7 cellular contexts compared by ENCODE assay signal in genomic region chrX:30822068-30822671, GRCh38.
DNase-seq lines count a peak whose midpoint lies in the region; ATAC-seq, FAIRE-seq and TF ChIP-seq lines count a peak whose summit lies in the region.

No MANE protein-coding gene starts in this region.

- H3K4me3 ChIP-seq in pancreas = no peak overlapping the region

- no peaks in the 10 kb centered on the region for H3K4me1 ChIP-seq in pancreas

- WGBS in pancreas, 2 donors = 35 to 60% methylated on average over 3 of the region's 3 CpGs

- ATAC-seq in GM19372 (IDR thresholded peaks at IDR 0.05; ENCODE audit: low read depth, unreplicated experiment) = peak; percentile 81
- ATAC-seq in HG02981 (IDR thresholded peaks at IDR 0.05; ENCODE audit: unreplicated experiment) = peak; percentile 77
- ATAC-seq in pancreas = no peak
- ATAC-seq in HG02938 (IDR thresholded peaks at IDR 0.05; ENCODE audit: unreplicated experiment) = no peak

- intact Hi-C loops in pancreas (cut with DNase I) = no loop called here

- no peak overlapping the region for H3K27ac ChIP-seq in pancreas
- no peak overlapping the region for H3K27ac ChIP-seq in substantia nigra (ENCODE audit: low read depth, low read length, poor library complexity, severe bottlenecking)

- TF ChIP-seq CTCF in pancreas (IDR thresholded peaks at IDR 0.05) = no peak

- no peaks in the 10 kb centered on the region for H3K9me3 ChIP-seq in pancreas

- no peaks in the 10 kb centered on the region for H3K36me3 ChIP-seq in pancreas

- DNase-seq in RKO (ENCODE audit: low spot score) = peak; percentile 43
- peak; percentile 3 for DNase-seq in renal cortical epithelial cell (ENCODE audit: low read depth)
- no peak for DNase-seq in pancreas
- no peak for DNase-seq in substantia nigra (lab: John Stamatoyannopoulos, UW)

- FAIRE-seq in pancreas (lab: Jason Lieb, UNC) = no peak

- H3K27me3 ChIP-seq in pancreas = peaks cover 0 to 7% (median 0%) of the 10 kb centered on the region in 4 donors

Comparison
In these comparisons a context has a peak if more than half of its experiments do, and no peak if none do; other contexts are left out.
1. ATAC-seq: peak in GM19372 (single experiment) and HG02981 (single experiment); none in pancreas (0 of 4) and HG02938 (single experiment).
2. DNase-seq: peak in RKO (single experiment) and renal cortical epithelial cell (single experiment); none in pancreas (0 of 6) and substantia nigra (0 of 49).